Comparison of ENCODE assay signal across 9 cellular contexts in the genomic region with DNA sequence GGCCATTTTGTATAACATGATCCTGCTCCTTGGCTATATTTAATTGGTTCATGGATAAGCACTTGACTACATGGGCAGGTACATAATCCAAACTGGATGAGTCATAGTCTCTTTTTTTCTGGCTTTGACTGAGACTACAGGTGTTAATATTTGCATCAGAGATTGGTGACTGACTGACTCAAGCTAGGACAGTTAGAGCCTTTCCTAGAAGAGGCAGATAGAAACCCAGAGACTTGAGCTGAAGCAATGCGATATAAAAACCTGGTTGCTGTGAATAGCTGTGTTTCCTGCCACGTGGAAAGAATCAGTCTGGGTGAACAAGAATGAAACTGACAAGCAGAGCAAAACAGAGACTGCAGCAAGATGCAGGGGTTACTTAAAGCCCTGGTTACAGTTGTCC.
DNase-seq lines count a peak whose midpoint lies in the region; ATAC-seq and TF ChIP-seq lines count a peak whose summit lies in the region.
"Had no signal": no experiment of that assay in that cellular context is flagged by ENCODE, and none has a peak within 500 bp of the region (broad histone marks: within the 10 kb centered on the region; RNA-seq: fewer than 3 reads in every experiment).

No MANE protein-coding gene starts in this region.

- no peaks in the 10 kb centered on the region for H3K27me3 ChIP-seq in CD4-positive, alpha-beta T cell (ENCODE audit: control insufficient read depth, insufficient read depth, low read length)
- no peaks in the 10 kb centered on the region for H3K27me3 ChIP-seq in heart right ventricle
- no peaks in the 10 kb centered on the region for H3K27me3 ChIP-seq in tibial artery
- peaks cover 3% of the 10 kb centered on the region for H3K27me3 ChIP-seq in GM23338 (ENCODE audit: insufficient read depth)

- no peak overlapping the region for H3K4me3 Mint-ChIP-seq in CD4-positive, alpha-beta T cell
- H3K4me3 Mint-ChIP-seq in activated CD4-positive, alpha-beta memory T cell treated with anti-CD3 and anti-CD28 coated beads for 36 hours = no peak overlapping the region
- no peak overlapping the region for H3K4me3 Mint-ChIP-seq in GM23338

- POLR2A ChIA-PET in CD4-positive, alpha-beta T cell (lab: Charles Lee) = no interaction called here
- POLR2A ChIA-PET in activated CD4-positive, alpha-beta memory T cell treated with anti-CD3 and anti-CD28 coated beads for 36 hours (lab: Charles Lee) = interaction anchor here (0.9 to 1.7 kb wide), 6 partner anchors 13 to 792 kb away, joined by 3 to 10 read pairs (median 5); partner anchors contain the start of genes ANKIB1, CDK6 and KRIT1

- no peak for TF ChIP-seq CTCF in CD4-positive, alpha-beta T cell (IDR thresholded peaks at IDR 0.05)
- no peak for TF ChIP-seq CTCF in heart right ventricle (IDR thresholded peaks at IDR 0.05)
- no peak for TF ChIP-seq CTCF in tibial artery (IDR thresholded peaks at IDR 0.05)
- TF ChIP-seq CTCF in GM23338 (conservative IDR thresholded peaks at IDR 0.05; ENCODE audit: low read depth in 2 of 2) = no peak

- intact Hi-C loops in CD4-positive, alpha-beta T cell (cut with DNase I, micrococcal nuclease) = no loop called here
- intact Hi-C loops in activated CD4-positive, alpha-beta memory T cell treated with anti-CD3 and anti-CD28 coated beads for 36 hours (cut with micrococcal nuclease) = loop anchor here (1.0 to 5.0 kb wide), 12 partner anchors 79 to 508 kb away; partner anchors contain the start of genes PEX1, RBM48 and VPS50
- intact Hi-C loops in heart right ventricle (cut with DNase I) (no loop called here), tibial artery (cut with DNase I; ENCODE audit: low total_unique reads) (no loop called here)

- peaks cover 7% of the 10 kb centered on the region for H3K9me3 Mint-ChIP-seq in CD4-positive, alpha-beta T cell
- peaks cover 8% of the 10 kb centered on the region for H3K9me3 Mint-ChIP-seq in activated CD4-positive, alpha-beta memory T cell treated with anti-CD3 and anti-CD28 coated beads for 36 hours
- H3K9me3 Mint-ChIP-seq in GM23338 = peaks cover 4% of the 10 kb centered on the region; the same call in 1 of the 3 replicates

- H3K27ac Mint-ChIP-seq in CD4-positive, alpha-beta T cell = no peak overlapping the region
- H3K27ac Mint-ChIP-seq in activated CD4-positive, alpha-beta memory T cell treated with anti-CD3 and anti-CD28 coated beads for 36 hours = peak overlapping the region; percentile 53
- H3K27ac Mint-ChIP-seq in GM23338 = no peak overlapping the region

- ATAC-seq in CD4-positive, alpha-beta T cell (ENCODE audit: poor library complexity) = peak; percentile 71
- ATAC-seq in GM19023 (IDR thresholded peaks at IDR 0.05; ENCODE audit: unreplicated experiment) (peak; percentile 95), HG02970 (IDR thresholded peaks at IDR 0.05; ENCODE audit: low FRiP score, unreplicated experiment) (peak; percentile 77), heart right ventricle (no peak), GM23338 (no peak)

- no peaks in the 10 kb centered on the region for H3K36me3 Mint-ChIP-seq in CD4-positive, alpha-beta T cell (ENCODE audit: low read depth)
- peaks cover 3% of the 10 kb centered on the region for H3K36me3 Mint-ChIP-seq in activated CD4-positive, alpha-beta memory T cell treated with anti-CD3 and anti-CD28 coated beads for 36 hours
- H3K36me3 Mint-ChIP-seq in GM23338 (ENCODE audit: low read depth) = no peaks in the 10 kb centered on the region

- no peak for DNase-seq in CD4-positive, alpha-beta T cell
- peak; percentile 64 for DNase-seq in activated CD4-positive, alpha-beta memory T cell treated with anti-CD3 and anti-CD28 coated beads for 36 hours
- DNase-seq in DMS79 treated with DMSO at 0.1 percent for 48 hours (lab: John Stamatoyannopoulos, UW) (no peak), heart right ventricle (no peak), tibial artery (no peak), GM23338 (ENCODE audit: low spot score) (no peak)

- H3K4me3 ChIP-seq in heart right ventricle (no peak overlapping the region), tibial artery (no peak overlapping the region), GM23338 (no peak overlapping the region)
- H3K4me3 ChIP-seq: lung had no signal

- H4K20me1 ChIP-seq in GM23338 (replicated peaks; ENCODE audit: insufficient read depth) = no peaks in the 10 kb centered on the region

- no peaks in the 10 kb centered on the region for H3K27me3 Mint-ChIP-seq in CD4-positive, alpha-beta T cell
- no peaks in the 10 kb centered on the region for H3K27me3 Mint-ChIP-seq in activated CD4-positive, alpha-beta memory T cell treated with anti-CD3 and anti-CD28 coated beads for 36 hours
- peaks cover 5% of the 10 kb centered on the region for H3K27me3 Mint-ChIP-seq in GM23338 (ENCODE audit: insufficient read depth, low read depth, poor library complexity)

- CTCF ChIA-PET in CD4-positive, alpha-beta T cell (lab: Charles Lee) = interaction anchor here (0.9 kb wide), 1 partner anchor 12 kb away, joined by 3 read pairs; no protein-coding TSS in a partner anchor
- CTCF ChIA-PET in activated CD4-positive, alpha-beta memory T cell treated with anti-CD3 and anti-CD28 coated beads for 36 hours (lab: Charles Lee) = interaction anchor here (0.5 to 1.1 kb wide), 6 partner anchors 84 to 508 kb away, joined by 3 to 5 read pairs (median 4); partner anchors contain the start of gene RBM48

- H3K36me3 ChIP-seq in heart right ventricle = no peaks in the 10 kb centered on the region
- no peaks in the 10 kb centered on the region for H3K36me3 ChIP-seq in tibial artery
- no peaks in the 10 kb centered on the region for H3K36me3 ChIP-seq in GM23338 (ENCODE audit: insufficient read depth)

- WGBS in heart right ventricle, 2 donors = 45 to 49% methylated on average over 2 of the region's 2 CpGs

- peaks cover 8% of the 10 kb centered on the region for H3K4me1 Mint-ChIP-seq in CD4-positive, alpha-beta T cell (ENCODE audit: low read depth)
- peaks cover 22% of the 10 kb centered on the region for H3K4me1 Mint-ChIP-seq in activated CD4-positive, alpha-beta memory T cell treated with anti-CD3 and anti-CD28 coated beads for 36 hours (ENCODE audit: low read depth)
- peaks cover 25% of the 10 kb centered on the region for H3K4me1 Mint-ChIP-seq in GM23338

- no peaks in the 10 kb centered on the region; the same call in 1 of the 2 replicates for H3K9me2 ChIP-seq in GM23338 (ENCODE audit: insufficient read depth)

- H3K79me2 ChIP-seq in GM23338 (replicated peaks; ENCODE audit: insufficient read depth) = no peaks in the 10 kb centered on the region

- no peak overlapping the region for H3K4me2 ChIP-seq in GM23338

- H2AFZ ChIP-seq in GM23338 = no peak overlapping the region

- no peak overlapping the region for H3K27ac ChIP-seq in CD4-positive, alpha-beta T cell (ENCODE audit: low read depth, low read length)
- H3K27ac ChIP-seq in heart right ventricle = no peak overlapping the region
- no peak overlapping the region for H3K27ac ChIP-seq in tibial artery
- H3K27ac ChIP-seq in GM23338 (ENCODE audit: low read depth) = no peak overlapping the region

- no peaks in the 10 kb centered on the region for H3F3A ChIP-seq in GM23338 (replicated peaks; ENCODE audit: low read depth)

- peaks cover 1% of the 10 kb centered on the region for H3K9me3 ChIP-seq in CD4-positive, alpha-beta T cell (ENCODE audit: control insufficient read depth, low read length)
- H3K9me3 ChIP-seq in heart right ventricle (peaks cover 0 to 18% (median 5%) of the 10 kb centered on the region in 11 donors), tibial artery (peaks cover 0 to 2% (median 0%) of the 10 kb centered on the region in 3 donors)

- no peaks in the 10 kb centered on the region for H3K4me1 ChIP-seq in heart right ventricle
- H3K4me1 ChIP-seq in tibial artery = no peaks in the 10 kb centered on the region
- H3K4me1 ChIP-seq in GM23338 (ENCODE audit: insufficient read depth) = peaks cover 4% of the 10 kb centered on the region; the same call in 1 of the 2 replicates

TF ChIP-seq in GM23338, 12 proteins besides CTCF, POLR2A, EP300 and RAD21 (continues in another document):
- no peak for TF ChIP-seq POLR2AphosphoS5 (IDR thresholded peaks at IDR 0.05; ENCODE audit: low read depth)
- no peak for TF ChIP-seq CREB1 (CRISPR knock-in tag; IDR thresholded peaks at IDR 0.05; ENCODE audit: low read depth)
- no peak for TF ChIP-seq NANOG (IDR thresholded peaks at IDR 0.05; ENCODE audit: borderline replicate concordance)
- no peak for TF ChIP-seq JUNB (IDR thresholded peaks at IDR 0.05; ENCODE audit: unreplicated experiment)

Comparison
In these comparisons a context has a peak if more than half of its experiments do, and no peak if none do; other contexts are left out.
1. ATAC-seq: peak in CD4-positive, alpha-beta T cell (single experiment), GM19023 (single experiment) and HG02970 (single experiment); none in heart right ventricle (0 of 8) and GM23338 (single experiment).